In genomic region chr4:620851-621261, GRCh38 we compare ENCODE assay signal across 26 cellular contexts. TPM values are rescaled to one million over a fixed set of nuclear protein-coding genes. Genes with fewer than 3 reads are reported as not detected.
"Had no signal": no experiment of that assay in that cellular context is flagged by ENCODE, and none has a peak within 500 bp of the region (broad histone marks: within the 10 kb centered on the region; RNA-seq: fewer than 3 reads in every experiment).

No MANE protein-coding gene starts in this region.

- H3K4me1 Mint-ChIP-seq: activated CD4-positive, alpha-beta T cell treated with anti-CD3 and anti-CD28 coated beads, Interleukin-2, amount 10 ng/mL, durations not matched to agents 24 days and 14 days; activated CD8-positive, alpha-beta memory T cell treated with anti-CD3 and anti-CD28 coated beads, Interleukin-2, amount 10 ng/mL, durations not matched to agents 7 days and 5 days; activated naive CD8-positive, alpha-beta T cell treated with anti-CD3 and anti-CD28 coated beads, Interleukin-2, amount 10 ng/mL, durations not matched to agents 7 days and 5 days; stimulated activated naive B cell treated with anti-CD40 and anti-IgM and Interleukin-4, amounts not matched to agents 10 μg/mL and 1 μg/mL and 100 μg/mL, for 72 hours had no signal

- H3K27me3 ChIP-seq: upper lobe of left lung had no signal

- H3K9me3 ChIP-seq: esophagus muscularis mucosa, mucosa of descending colon, sigmoid colon, SK-N-SH, thoracic aorta, upper lobe of left lung had no signal

- H3K27ac ChIP-seq: esophagus muscularis mucosa, sigmoid colon, thoracic aorta, upper lobe of left lung had no signal

- H3K4me3 Mint-ChIP-seq: activated CD4-positive, alpha-beta T cell treated with anti-CD3 and anti-CD28 coated beads, Interleukin-2, amount 10 ng/mL, durations not matched to agents 24 days and 14 days; activated CD8-positive, alpha-beta memory T cell treated with anti-CD3 and anti-CD28 coated beads, Interleukin-2, amount 10 ng/mL, durations not matched to agents 7 days and 5 days; activated CD8-positive, alpha-beta T cell treated with anti-CD3 and anti-CD28 coated beads for 36 hours; activated naive CD4-positive, alpha-beta T cell treated with anti-CD3 and anti-CD28 coated beads for 36 hours; activated naive CD8-positive, alpha-beta T cell treated with anti-CD3 and anti-CD28 coated beads, Interleukin-2, amount 10 ng/mL, durations not matched to agents 7 days and 5 days; activated T-cell treated with anti-CD3 and anti-CD28 coated beads, Interleukin-2, amount 50 U/mL, for 4 hours; effector memory CD8-positive, alpha-beta T cell; nephron progenitor cell; stimulated activated naive B cell treated with anti-CD40 and anti-IgM and Interleukin-4, amounts not matched to agents 10 μg/mL and 1 μg/mL and 100 μg/mL, for 72 hours had no signal

- H3K9me3 Mint-ChIP-seq: activated naive CD4-positive, alpha-beta T cell treated with anti-CD3 and anti-CD28 coated beads for 36 hours; activated naive CD8-positive, alpha-beta T cell treated with anti-CD3 and anti-CD28 coated beads, Interleukin-2, amount 10 ng/mL, durations not matched to agents 7 days and 5 days; activated T-cell treated with anti-CD3 and anti-CD28 coated beads, Interleukin-2, amount 50 U/mL, for 4 hours; effector memory CD8-positive, alpha-beta T cell; nephron progenitor cell had no signal

- H3K4me3 ChIP-seq: esophagus muscularis mucosa, mucosa of descending colon, sigmoid colon, smooth muscle cell, thoracic aorta, upper lobe of left lung had no signal

- H3K27ac Mint-ChIP-seq: activated CD4-positive, alpha-beta T cell treated with anti-CD3 and anti-CD28 coated beads, Interleukin-2, amount 10 ng/mL, durations not matched to agents 24 days and 14 days; activated CD8-positive, alpha-beta memory T cell treated with anti-CD3 and anti-CD28 coated beads, Interleukin-2, amount 10 ng/mL, durations not matched to agents 7 days and 5 days; activated CD8-positive, alpha-beta T cell treated with anti-CD3 and anti-CD28 coated beads for 36 hours; activated naive CD4-positive, alpha-beta T cell treated with anti-CD3 and anti-CD28 coated beads for 36 hours; activated naive CD8-positive, alpha-beta T cell treated with anti-CD3 and anti-CD28 coated beads, Interleukin-2, amount 10 ng/mL, durations not matched to agents 7 days and 5 days; activated T-helper 2 cell treated with anti-CD3 and anti-CD28 coated beads, Interferon-gamma antibody, Interleukin-2, Interleukin-4, amounts not matched to agents 10 μg/mL and 5 μg/mL and 100 μg/mL, durations not matched to agents 14 hours and 24 hours and 36 hours; effector memory CD8-positive, alpha-beta T cell; nephron progenitor cell; stimulated activated naive B cell treated with anti-CD40 and anti-IgM and Interleukin-4, amounts not matched to agents 10 μg/mL and 1 μg/mL and 100 μg/mL, for 72 hours had no signal

- H3K27me3 Mint-ChIP-seq: activated CD4-positive, alpha-beta T cell treated with anti-CD3 and anti-CD28 coated beads, Interleukin-2, amount 10 ng/mL, durations not matched to agents 24 days and 14 days; activated CD8-positive, alpha-beta memory T cell treated with anti-CD3 and anti-CD28 coated beads, Interleukin-2, amount 10 ng/mL, durations not matched to agents 7 days and 5 days had no signal

- H3K36me3 ChIP-seq: esophagus muscularis mucosa, sigmoid colon, thoracic aorta, upper lobe of left lung had no signal

- DNase-seq: activated CD4-positive, alpha-beta T cell treated with anti-CD3 and anti-CD28 coated beads, Interleukin-2, amount 10 ng/mL, durations not matched to agents 24 days and 14 days; activated CD8-positive, alpha-beta memory T cell treated with anti-CD3 and anti-CD28 coated beads, Interleukin-2, amount 10 ng/mL, durations not matched to agents 7 days and 5 days; activated CD8-positive, alpha-beta T cell treated with anti-CD3 and anti-CD28 coated beads for 36 hours; activated naive CD4-positive, alpha-beta T cell treated with anti-CD3 and anti-CD28 coated beads for 36 hours; activated naive CD8-positive, alpha-beta T cell treated with anti-CD3 and anti-CD28 coated beads, Interleukin-2, amount 10 ng/mL, durations not matched to agents 7 days and 5 days; activated T-cell treated with anti-CD3 and anti-CD28 coated beads, Interleukin-2, amount 50 U/mL, for 4 hours; amniotic stem cell; dermis blood vessel endothelial cell; effector memory CD8-positive, alpha-beta T cell; hypothalamus; mesenchymal stem cell; mucosa of descending colon; nephron progenitor cell; nucleus accumbens; sigmoid colon; SK-N-SH; stimulated activated CD4-positive, alpha-beta T cell treated with anti-CD3 and anti-CD28 coated beads, Interleukin-2, amount 100 ng/mL, for 48 hours; stimulated activated CD8-positive, alpha-beta memory T cell treated with anti-CD3 and anti-CD28 coated beads, Interleukin-4, amount 100 ng/mL, for 48 hours; stimulated activated naive B cell treated with anti-CD40 and anti-IgM and Interleukin-4, amounts not matched to agents 10 μg/mL and 1 μg/mL and 100 μg/mL, for 72 hours; T-helper 2 cell had no signal

- H3K36me3 Mint-ChIP-seq: activated CD8-positive, alpha-beta memory T cell treated with anti-CD3 and anti-CD28 coated beads, Interleukin-2, amount 10 ng/mL, durations not matched to agents 7 days and 5 days; activated naive CD8-positive, alpha-beta T cell treated with anti-CD3 and anti-CD28 coated beads, Interleukin-2, amount 10 ng/mL, durations not matched to agents 7 days and 5 days had no signal

- H3K4me1 ChIP-seq: esophagus muscularis mucosa, sigmoid colon, upper lobe of left lung had no signal

RNA-seq across cellular contexts. Expression of gene PDE6B, which starts 4.5 kb away (rescaled TPM):
- total RNA-seq: bronchial epithelial cell had no signal

RNA-seq across cellular contexts. Expression of gene TMEM271, which starts 44.8 kb away (rescaled TPM):
- total RNA-seq: activated CD4-positive, alpha-beta T cell treated with anti-CD3 and anti-CD28 coated beads, Interleukin-2, amount 10 ng/mL, durations not matched to agents 24 days and 14 days; activated CD8-positive, alpha-beta memory T cell treated with anti-CD3 and anti-CD28 coated beads, Interleukin-2, amount 10 ng/mL, durations not matched to agents 7 days and 5 days; activated CD8-positive, alpha-beta T cell treated with anti-CD3 and anti-CD28 coated beads for 36 hours; activated naive CD4-positive, alpha-beta T cell treated with anti-CD3 and anti-CD28 coated beads for 36 hours; activated naive CD8-positive, alpha-beta T cell treated with anti-CD3 and anti-CD28 coated beads, Interleukin-2, amount 10 ng/mL, durations not matched to agents 7 days and 5 days; activated T-cell treated with anti-CD3 and anti-CD28 coated beads, Interleukin-2, amount 50 U/mL, for 4 hours; activated T-helper 2 cell treated with anti-CD3 and anti-CD28 coated beads, Interferon-gamma antibody, Interleukin-2, Interleukin-4, amounts not matched to agents 10 μg/mL and 5 μg/mL and 100 μg/mL, durations not matched to agents 14 hours and 24 hours and 36 hours; bronchial epithelial cell; dermis blood vessel endothelial cell; smooth muscle cell; thoracic aorta; upper lobe of left lung had no signal
